1 cellular context compared by ENCODE assay signal in the genomic region with DNA sequence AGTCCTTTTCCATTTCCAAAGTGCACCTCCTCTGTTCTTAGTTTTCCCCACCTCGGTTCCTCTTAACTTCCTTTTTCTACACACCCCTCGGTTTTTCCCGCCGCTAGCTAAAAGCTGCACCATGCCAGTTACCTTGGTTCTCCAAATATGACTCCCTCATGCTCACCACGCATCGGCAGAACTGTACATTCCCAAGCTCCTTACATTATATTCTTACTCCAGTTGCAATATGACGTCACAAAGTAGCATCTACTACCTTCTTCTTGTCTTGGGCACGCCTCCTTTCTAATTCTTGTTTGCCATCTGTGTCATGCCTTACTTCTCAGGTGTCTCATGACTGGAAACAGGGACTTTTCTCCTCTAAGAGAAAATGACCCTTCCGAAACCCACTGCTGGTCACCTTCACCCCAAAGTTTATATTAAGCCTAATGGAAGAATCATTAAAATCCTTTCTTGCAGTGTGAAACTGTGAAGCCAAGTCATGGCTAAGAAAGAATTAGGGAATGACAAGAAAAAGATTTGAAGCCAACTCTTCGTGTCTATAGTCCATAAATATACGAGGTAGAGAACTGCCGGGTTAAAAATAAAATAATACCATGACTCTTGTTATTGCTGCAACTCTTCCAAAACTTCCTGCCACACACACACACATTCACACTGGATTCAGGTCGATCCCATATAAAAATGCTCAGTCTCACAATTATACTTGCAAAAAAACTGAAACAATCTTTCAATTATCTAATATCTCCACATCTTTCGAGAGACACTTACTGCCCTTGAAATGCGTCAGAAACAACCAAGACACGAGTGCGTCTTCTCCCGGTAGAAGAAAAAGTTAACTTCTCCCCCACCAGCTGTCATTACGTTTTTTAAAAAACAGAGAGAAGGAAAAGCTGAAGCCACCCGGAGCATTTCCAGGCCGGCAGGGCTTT.
A peak's percentile ranks its signal among the peaks of the same experiment; 100 is the strongest.
TF ChIP-seq lines count a peak whose summit lies in the region.

No MANE protein-coding gene starts in this region.

TF ChIP-seq in GM12878, 131 proteins besides CTCF, POLR2A, EP300 and RAD21 (continued from another document):
- TF ChIP-seq CBX3 (IDR thresholded peaks at IDR 0.05; ENCODE audit: borderline replicate concordance, low read depth) (no peak), ATF7 (IDR thresholded peaks at IDR 0.05; ENCODE audit: low read depth) (peak; percentile 98), MYB (IDR thresholded peaks at IDR 0.05; ENCODE audit: borderline replicate concordance, low read depth, low read length) (no peak), USF1 (IDR thresholded peaks at IDR 0.05; ENCODE audit: borderline replicate concordance, extremely low read length, insufficient read depth, low read depth, low read length) (no peak), TCF3 (IDR thresholded peaks at IDR 0.05; ENCODE audit: borderline replicate concordance, insufficient read depth, low read depth, low read length) (no peak), SPI1 (IDR thresholded peaks at IDR 0.05; ENCODE audit: borderline replicate concordance, insufficient read depth, low read depth, low read length) (no peak), EZH2 (IDR thresholded peaks at IDR 0.05; ENCODE audit: borderline replicate concordance, control insufficient read depth, low read depth, low read length) (no peak), ZBTB11 (CRISPR knock-in tag; IDR thresholded peaks at IDR 0.05) (no peak), SP1 (IDR thresholded peaks at IDR 0.05; ENCODE audit: low read depth, low read length) (no peak), FOXK2 (IDR thresholded peaks at IDR 0.05) (no peak), HCFC1 (IDR thresholded peaks at IDR 0.05; ENCODE audit: low read length) (no peak), SMC3 (IDR thresholded peaks at IDR 0.05; ENCODE audit: borderline replicate concordance, low read length) (no peak), JUND (IDR thresholded peaks at IDR 0.05; ENCODE audit: low read depth, low read length) (no peak), NBN (IDR thresholded peaks at IDR 0.05) (peak; percentile 84), E4F1 (IDR thresholded peaks at IDR 0.05; ENCODE audit: borderline replicate concordance, partially characterized antibody) (no peak), MEF2B (IDR thresholded peaks at IDR 0.05; ENCODE audit: partially characterized antibody, poor library complexity, severe bottlenecking) (no peak), NFYA (IDR thresholded peaks at IDR 0.05; ENCODE audit: borderline replicate concordance, low read depth, low read length) (no peak), CREM (IDR thresholded peaks at IDR 0.05; ENCODE audit: low read depth) (peak; percentile 91), STAT3 (IDR thresholded peaks at IDR 0.05; ENCODE audit: low read depth, low read length) (no peak), ZNF217 (IDR thresholded peaks at IDR 0.05) (no peak), SREBF2 (IDR thresholded peaks at IDR 0.05; ENCODE audit: low read length) (no peak), BCL11A (IDR thresholded peaks at IDR 0.05; ENCODE audit: low read depth, low read length) (no peak), SIN3A (IDR thresholded peaks at IDR 0.05; ENCODE audit: low read depth, low read length) (no peak), BHLHE40 (IDR thresholded peaks at IDR 0.05; ENCODE audit: borderline replicate concordance in 1 of 2, low read depth in 2 of 2, low read length in 1 of 2) (no peak), PAX5 (IDR thresholded peaks at IDR 0.05; ENCODE audit: borderline replicate concordance, low read depth, low read length) (no peak), JUNB (IDR thresholded peaks at IDR 0.05) (no peak), TCF12 (IDR thresholded peaks at IDR 0.05; ENCODE audit: low read depth, low read length) (no peak), NR2F1 (conservative IDR thresholded peaks at IDR 0.05) (no peak), E2F4 (IDR thresholded peaks at IDR 0.05; ENCODE audit: low read depth, low read length) (no peak), BRCA1 (IDR thresholded peaks at IDR 0.05; ENCODE audit: low read depth, low read length) (no peak)
- TF ChIP-seq, protein P1, sequence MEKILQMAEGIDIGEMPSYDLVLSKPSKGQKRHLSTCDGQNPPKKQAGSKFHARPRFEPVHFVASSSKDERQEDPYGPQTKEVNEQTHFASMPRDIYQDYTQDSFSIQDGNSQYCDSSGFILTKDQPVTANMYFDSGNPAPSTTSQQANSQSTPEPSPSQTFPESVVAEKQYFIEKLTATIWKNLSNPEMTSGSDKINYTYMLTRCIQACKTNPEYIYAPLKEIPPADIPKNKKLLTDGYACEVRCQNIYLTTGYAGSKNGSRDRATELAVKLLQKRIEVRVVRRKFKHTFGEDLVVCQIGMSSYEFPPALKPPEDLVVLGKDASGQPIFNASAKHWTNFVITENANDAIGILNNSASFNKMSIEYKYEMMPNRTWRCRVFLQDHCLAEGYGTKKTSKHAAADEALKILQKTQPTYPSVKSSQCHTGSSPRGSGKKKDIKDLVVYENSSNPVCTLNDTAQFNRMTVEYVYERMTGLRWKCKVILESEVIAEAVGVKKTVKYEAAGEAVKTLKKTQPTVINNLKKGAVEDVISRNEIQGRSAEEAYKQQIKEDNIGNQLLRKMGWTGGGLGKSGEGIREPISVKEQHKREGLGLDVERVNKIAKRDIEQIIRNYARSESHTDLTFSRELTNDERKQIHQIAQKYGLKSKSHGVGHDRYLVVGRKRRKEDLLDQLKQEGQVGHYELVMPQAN (conservative IDR thresholded peaks at IDR 0.05), result no peak
- TF ChIP-seq, protein P2, sequence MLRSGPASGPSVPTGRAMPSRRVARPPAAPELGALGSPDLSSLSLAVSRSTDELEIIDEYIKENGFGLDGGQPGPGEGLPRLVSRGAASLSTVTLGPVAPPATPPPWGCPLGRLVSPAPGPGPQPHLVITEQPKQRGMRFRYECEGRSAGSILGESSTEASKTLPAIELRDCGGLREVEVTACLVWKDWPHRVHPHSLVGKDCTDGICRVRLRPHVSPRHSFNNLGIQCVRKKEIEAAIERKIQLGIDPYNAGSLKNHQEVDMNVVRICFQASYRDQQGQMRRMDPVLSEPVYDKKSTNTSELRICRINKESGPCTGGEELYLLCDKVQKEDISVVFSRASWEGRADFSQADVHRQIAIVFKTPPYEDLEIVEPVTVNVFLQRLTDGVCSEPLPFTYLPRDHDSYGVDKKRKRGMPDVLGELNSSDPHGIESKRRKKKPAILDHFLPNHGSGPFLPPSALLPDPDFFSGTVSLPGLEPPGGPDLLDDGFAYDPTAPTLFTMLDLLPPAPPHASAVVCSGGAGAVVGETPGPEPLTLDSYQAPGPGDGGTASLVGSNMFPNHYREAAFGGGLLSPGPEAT (IDR thresholded peaks at IDR 0.05; ENCODE audit: low read depth), result peak; percentile 50; the same call in 1 of the 2 replicates
- TF ChIP-seq, protein P3, sequence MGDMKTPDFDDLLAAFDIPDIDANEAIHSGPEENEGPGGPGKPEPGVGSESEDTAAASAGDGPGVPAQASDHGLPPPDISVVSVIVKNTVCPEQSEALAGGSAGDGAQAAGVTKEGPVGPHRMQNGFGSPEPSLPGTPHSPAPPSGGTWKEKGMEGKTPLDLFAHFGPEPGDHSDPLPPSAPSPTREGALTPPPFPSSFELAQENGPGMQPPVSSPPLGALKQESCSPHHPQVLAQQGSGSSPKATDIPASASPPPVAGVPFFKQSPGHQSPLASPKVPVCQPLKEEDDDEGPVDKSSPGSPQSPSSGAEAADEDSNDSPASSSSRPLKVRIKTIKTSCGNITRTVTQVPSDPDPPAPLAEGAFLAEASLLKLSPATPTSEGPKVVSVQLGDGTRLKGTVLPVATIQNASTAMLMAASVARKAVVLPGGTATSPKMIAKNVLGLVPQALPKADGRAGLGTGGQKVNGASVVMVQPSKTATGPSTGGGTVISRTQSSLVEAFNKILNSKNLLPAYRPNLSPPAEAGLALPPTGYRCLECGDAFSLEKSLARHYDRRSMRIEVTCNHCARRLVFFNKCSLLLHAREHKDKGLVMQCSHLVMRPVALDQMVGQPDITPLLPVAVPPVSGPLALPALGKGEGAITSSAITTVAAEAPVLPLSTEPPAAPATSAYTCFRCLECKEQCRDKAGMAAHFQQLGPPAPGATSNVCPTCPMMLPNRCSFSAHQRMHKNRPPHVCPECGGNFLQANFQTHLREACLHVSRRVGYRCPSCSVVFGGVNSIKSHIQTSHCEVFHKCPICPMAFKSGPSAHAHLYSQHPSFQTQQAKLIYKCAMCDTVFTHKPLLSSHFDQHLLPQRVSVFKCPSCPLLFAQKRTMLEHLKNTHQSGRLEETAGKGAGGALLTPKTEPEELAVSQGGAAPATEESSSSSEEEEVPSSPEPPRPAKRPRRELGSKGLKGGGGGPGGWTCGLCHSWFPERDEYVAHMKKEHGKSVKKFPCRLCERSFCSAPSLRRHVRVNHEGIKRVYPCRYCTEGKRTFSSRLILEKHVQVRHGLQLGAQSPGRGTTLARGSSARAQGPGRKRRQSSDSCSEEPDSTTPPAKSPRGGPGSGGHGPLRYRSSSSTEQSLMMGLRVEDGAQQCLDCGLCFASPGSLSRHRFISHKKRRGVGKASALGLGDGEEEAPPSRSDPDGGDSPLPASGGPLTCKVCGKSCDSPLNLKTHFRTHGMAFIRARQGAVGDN (IDR thresholded peaks at IDR 0.05), result no peak
